13 cellular contexts compared by ENCODE assay signal in genomic region chr3:170117134-170117533, GRCh38.
DNase-seq lines count a peak whose midpoint lies in the region; ATAC-seq, FAIRE-seq and TF ChIP-seq lines count a peak whose summit lies in the region.
"Had no signal": no experiment of that assay in that cellular context is flagged by ENCODE, and none has a peak within 500 bp of the region (broad histone marks: within the 10 kb centered on the region; RNA-seq: fewer than 3 reads in every experiment).

No MANE protein-coding gene starts in this region.

- H3K4me1 Mint-ChIP-seq in WTC11: peaks cover 6% of the 10 kb centered on the region

- in situ Hi-C loops in G401 (cut with HindIII; ENCODE audit: low sequenced_read_pairs): no loop called here

- H3K4me3 Mint-ChIP-seq in WTC11: no peak overlapping the region
- H3K4me3 Mint-ChIP-seq: activated T-cell treated with anti-CD3 and anti-CD28 coated beads, Interleukin-2, amount 50 U/mL, for 4 hours; T-helper 17 cell had no signal

- FAIRE-seq in RCC 7860 (lab: Jason Lieb, UNC): no peak

- no peaks in the 10 kb centered on the region for H3K27me3 Mint-ChIP-seq in WTC11 (ENCODE audit: low read depth)
- H3K27me3 Mint-ChIP-seq: T-helper 17 cell had no signal

- no peak overlapping the region for H3K27ac Mint-ChIP-seq in WTC11
- H3K27ac Mint-ChIP-seq: T-helper 17 cell had no signal

- peak; percentile 67 for ATAC-seq in WTC11
- ATAC-seq in GM21390 (IDR thresholded peaks at IDR 0.05; ENCODE audit: unreplicated experiment): no peak
- ATAC-seq: activated T-cell treated with anti-CD3 and anti-CD28 coated beads, Interleukin-2, amount 50 U/mL, for 4 hours; T-helper 17 cell had no signal

- no peaks in the 10 kb centered on the region for H3K4me1 ChIP-seq in HEK293 (ENCODE audit: control insufficient read depth, insufficient read depth, low read length)

- peak; percentile 34 for DNase-seq in D341Med (ENCODE audit: low spot score)
- DNase-seq in WTC11 (ENCODE audit: low spot score): no peak
- DNase-seq in iPS-NIHi7 (ENCODE audit: extremely low spot score): peak; percentile 31
- no peak for DNase-seq in RCC 7860 (ENCODE audit: low spot score)
- DNase-seq in G401 (ENCODE audit: low spot score): no peak
- no peak for DNase-seq in NCI-H1694 (lab: John Stamatoyannopoulos, UW)
- DNase-seq: activated T-cell treated with anti-CD3 and anti-CD28 coated beads, Interleukin-2, amount 50 U/mL, for 4 hours; NCI-H510A; stimulated activated CD4-positive, alpha-beta T cell treated with anti-CD3 and anti-CD28 coated beads, Interleukin-1b, Interleukin-23, amount 100 ng/mL, for 48 hours; T-helper 17 cell had no signal

- H3K27ac ChIP-seq in HEK293 (ENCODE audit: extremely low read depth, low read depth, low read length): no peak overlapping the region
- H3K27ac ChIP-seq: coronary artery had no signal

- CTCF ChIA-PET in HEK293 (lab: Yijun Ruan, JAX) (interaction anchor here (0.9 to 1.0 kb wide), 2 partner anchors 25 to 695 kb away, joined by 4 read pairs; no protein-coding TSS in a partner anchor), WTC11 (lab: Charles Lee) (interaction anchor here (1.2 to 1.6 kb wide), 2 partner anchors 38 to 53 kb away, joined by 4 to 7 read pairs; no protein-coding TSS in a partner anchor)

- POLR2A ChIA-PET in HEK293 (lab: Yijun Ruan, JAX): no interaction called here
- POLR2A ChIA-PET in WTC11 (lab: Charles Lee): no interaction called here

- H3K9me3 Mint-ChIP-seq in WTC11: no peaks in the 10 kb centered on the region
- H3K9me3 Mint-ChIP-seq: activated T-cell treated with anti-CD3 and anti-CD28 coated beads, Interleukin-2, amount 50 U/mL, for 4 hours had no signal

- H3K9me3 ChIP-seq in HEK293 (ENCODE audit: control insufficient read depth, insufficient read depth, low read depth, low read length): no peaks in the 10 kb centered on the region

- H3K36me3 ChIP-seq in HEK293 (ENCODE audit: control insufficient read depth in 2 of 2, insufficient read depth in 1 of 2, low read length in 2 of 2): peaks cover 18 to 68% of the 10 kb centered on the region in 2 experiments

- no peak overlapping the region for H3K4me3 ChIP-seq in HEK293 (ENCODE audit: low read depth, low read length)
- H3K4me3 ChIP-seq: coronary artery had no signal

- no peak for TF ChIP-seq CTCF in HEK293 (tag by site-specific recombination; IDR thresholded peaks at IDR 0.05)
- no peak for TF ChIP-seq CTCF in WTC11 (IDR thresholded peaks at IDR 0.05)

- peaks cover 40% of the 10 kb centered on the region for H3K36me3 Mint-ChIP-seq in WTC11

TF ChIP-seq in HEK293, 187 proteins besides CTCF, POLR2A, EP300 and RAD21:
- no peak for TF ChIP-seq ZNF768 (tag by site-specific recombination; IDR thresholded peaks at IDR 0.05)
- TF ChIP-seq ZNF354C (tag by site-specific recombination; IDR thresholded peaks at IDR 0.05; ENCODE audit: borderline replicate concordance, low read depth): no peak
- no peak for TF ChIP-seq KLF10 (tag by site-specific recombination; IDR thresholded peaks at IDR 0.05)
- no peak for TF ChIP-seq ZNF155 (tag by site-specific recombination; IDR thresholded peaks at IDR 0.05)
- TF ChIP-seq ZBTB17 (tag by site-specific recombination; IDR thresholded peaks at IDR 0.05): no peak
- no peak for TF ChIP-seq ZNF561 (tag by site-specific recombination; IDR thresholded peaks at IDR 0.05; ENCODE audit: borderline replicate concordance)
- TF ChIP-seq ZNF600 (tag by site-specific recombination; IDR thresholded peaks at IDR 0.05): 0 out of 2 replicates have a peak, but pooled peaks have one; percentile 36
- no peak for TF ChIP-seq ZNF132 (tag by site-specific recombination; IDR thresholded peaks at IDR 0.05; ENCODE audit: borderline replicate concordance)
- TF ChIP-seq OSR2 (tag by site-specific recombination; IDR thresholded peaks at IDR 0.05): no peak
TF ChIP-seq in HEK293: peak in this region for 1.

TF ChIP-seq in WTC11, 78 proteins besides CTCF, POLR2A, EP300 and RAD21:
- no peak for TF ChIP-seq OVOL2 (CRISPR knock-in tag; IDR thresholded peaks at IDR 0.05; ENCODE audit: borderline replicate concordance)
- TF ChIP-seq FOXP1 (CRISPR knock-in tag; IDR thresholded peaks at IDR 0.05; ENCODE audit: borderline replicate concordance): no peak
- TF ChIP-seq MLX (CRISPR knock-in tag; IDR thresholded peaks at IDR 0.05): no peak
- TF ChIP-seq NFE2L1 (CRISPR knock-in tag; IDR thresholded peaks at IDR 0.05): no peak

Comparison
In these comparisons a context has a peak if more than half of its experiments do, and no peak if none do; other contexts are left out.
1. DNase-seq: peak in D341Med (single experiment) and iPS-NIHi7 (single experiment); none in WTC11 (single experiment), RCC 7860 (single experiment), G401 (single experiment) and NCI-H1694 (single experiment).